In the genomic region with DNA sequence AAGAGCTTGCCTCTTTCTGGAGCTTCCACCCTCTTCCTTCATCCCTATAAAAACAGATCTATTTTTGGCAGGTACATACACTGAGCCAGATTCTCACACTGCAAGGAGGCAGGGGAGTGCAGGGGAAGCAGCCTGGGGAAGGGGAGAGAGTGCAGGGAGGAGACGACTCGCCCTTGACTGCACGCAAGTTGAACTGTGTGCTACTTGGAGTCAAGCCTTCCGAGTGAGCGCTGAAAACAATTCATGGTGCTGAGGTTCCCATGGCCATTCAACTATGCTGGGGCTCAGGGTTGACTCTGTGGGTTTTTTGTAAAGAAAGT, we compare ENCODE assay signal across 19 cellular contexts. TPM values are rescaled to one million over a fixed set of nuclear protein-coding genes. Genes with fewer than 3 reads are reported as not detected.
DNase-seq lines count a peak whose midpoint lies in the region; ATAC-seq and TF ChIP-seq lines count a peak whose summit lies in the region.
"Had no signal": no experiment of that assay in that cellular context is flagged by ENCODE, and none has a peak within 500 bp of the region (broad histone marks: within the 10 kb centered on the region; RNA-seq: fewer than 3 reads in every experiment).

No MANE protein-coding gene starts in this region.

- no peak overlapping the region for H3K4me2 ChIP-seq in neural cell (ENCODE audit: low read length)

- TF ChIP-seq POLR2A in esophagus squamous epithelium (IDR thresholded peaks at IDR 0.05) = no peak

- H2AFZ ChIP-seq in neural cell (ENCODE audit: low read depth, low read length) = no peak overlapping the region

- H3K27me3 ChIP-seq in ascending aorta = no peaks in the 10 kb centered on the region
- H3K27me3 ChIP-seq in neural cell (ENCODE audit: insufficient read depth, low read depth, low read length) = no peaks in the 10 kb centered on the region
- H3K27me3 ChIP-seq in esophagus squamous epithelium = peaks cover 0 to 3% (median 0%) of the 10 kb centered on the region in 4 donors

- H3K9me3 ChIP-seq in ascending aorta = no peaks in the 10 kb centered on the region
- no peaks in the 10 kb centered on the region for H3K9me3 ChIP-seq in neural cell (ENCODE audit: low read length)
- no peaks in the 10 kb centered on the region for H3K9me3 ChIP-seq in esophagus squamous epithelium
- H3K9me3 ChIP-seq: Caco-2, left lung had no signal

- intact Hi-C loops in ascending aorta (cut with DNase I) = no loop called here
- intact Hi-C loops in left cardiac atrium (cut with DNase I) = no loop called here
- intact Hi-C loops in esophagus squamous epithelium (cut with DNase I) = no loop called here

- H3K4me3 ChIP-seq in ascending aorta = peak overlapping the region in 1 of 2 donors; percentile 20
- no peak overlapping the region for H3K4me3 ChIP-seq in neural cell (ENCODE audit: low read length)
- no peak overlapping the region for H3K4me3 ChIP-seq in esophagus squamous epithelium
- H3K4me3 ChIP-seq: GM12878, left lung had no signal

- ATAC-seq in left cardiac atrium (peak; percentile 5 to 27), HG02852 (IDR thresholded peaks at IDR 0.05; ENCODE audit: unreplicated experiment) (no peak), HG03135 (IDR thresholded peaks at IDR 0.05; ENCODE audit: unreplicated experiment) (no peak)
- ATAC-seq: activated T-cell treated with anti-CD3 and anti-CD28 coated beads, Interleukin-2, amount 50 U/mL, for 72 hours; GM12878; left lung had no signal

- H3K4me1 ChIP-seq in ascending aorta (peaks cover 13 to 35% of the 10 kb centered on the region in 2 donors), esophagus squamous epithelium (peaks cover 0 to 42% (median 0%) of the 10 kb centered on the region in 3 donors)

- no peaks in the 10 kb centered on the region for H3K79me2 ChIP-seq in neural cell (replicated peaks; ENCODE audit: insufficient read depth, low read length)

- no peak for TF ChIP-seq CTCF in ascending aorta (IDR thresholded peaks at IDR 0.05)
- TF ChIP-seq CTCF in neural cell (IDR thresholded peaks at IDR 0.05; ENCODE audit: poor library complexity, severe bottlenecking) = no peak
- no peak for TF ChIP-seq CTCF in esophagus squamous epithelium (IDR thresholded peaks at IDR 0.05)

- H3K36me3 ChIP-seq in ascending aorta (no peaks in the 10 kb centered on the region), neural cell (ENCODE audit: insufficient read depth, low read length) (no peaks in the 10 kb centered on the region), esophagus squamous epithelium (no peaks in the 10 kb centered on the region)
- H3K36me3 ChIP-seq: left lung had no signal

- 20 to 75% methylated on average over 1 to 5 of the region's 5 CpGs for WGBS in esophagus squamous epithelium, 2 donors

- peak overlapping the region; percentile 68 to 79 for H3K27ac ChIP-seq in ascending aorta
- no peak overlapping the region for H3K27ac ChIP-seq in neural cell (ENCODE audit: low read length)
- no peak overlapping the region for H3K27ac ChIP-seq in esophagus squamous epithelium
- H3K27ac ChIP-seq: HL-60, left lung had no signal

- TF ChIP-seq EP300 in neural cell (conservative IDR thresholded peaks at IDR 0.05; ENCODE audit: poor library complexity, severe bottlenecking) = no peak

- no peak overlapping the region for H3K9ac ChIP-seq in neural cell (ENCODE audit: low read length)

- H3F3A ChIP-seq in neural cell (ENCODE audit: insufficient read depth, low read length, poor library complexity, severe bottlenecking) = no peaks in the 10 kb centered on the region

- TF ChIP-seq RAD21 in neural cell (conservative IDR thresholded peaks at IDR 0.05) = no peak

- no peaks in the 10 kb centered on the region for H3K9me2 ChIP-seq in neural cell (ENCODE audit: insufficient read depth, low read length)

- no peaks in the 10 kb centered on the region for H4K20me1 ChIP-seq in neural cell (ENCODE audit: insufficient read depth)

- DNase-seq in Ammon's horn (ENCODE audit: low spot score) (peak; percentile 28), ascending aorta (ENCODE audit: low spot score in 2 of 2) (no peak), left cardiac atrium (no peak), AML-193 (lab: John Stamatoyannopoulos, UW) (no peak), esophagus squamous epithelium (lab: John Stamatoyannopoulos, UW) (no peak)
- DNase-seq: activated CD4-positive, alpha-beta T cell treated with anti-CD3 and anti-CD28 coated beads, Interleukin-2, amount 10 ng/mL, durations not matched to agents 24 days and 14 days; activated naive CD4-positive, alpha-beta T cell treated with anti-CD3 and anti-CD28 coated beads, Interleukin-2, amount 50 U/mL, for 16 hours; activated T-cell treated with anti-CD3 and anti-CD28 coated beads, Interleukin-2, amount 50 U/mL, for 72 hours; Caco-2; DND-41; immature natural killer cell; left lung; NCI-H1694; NCI-H774 had no signal

TF ChIP-seq in neural cell, 6 proteins besides CTCF, POLR2A, EP300 and RAD21:
- TF ChIP-seq SMC3 (conservative IDR thresholded peaks at IDR 0.05; ENCODE audit: poor library complexity) = peak; percentile 20
- TF ChIP-seq MXI1 (conservative IDR thresholded peaks at IDR 0.05; ENCODE audit: poor library complexity, severe bottlenecking) = no peak

RNA-seq across cellular contexts. Expression of a gene that starts 51.3 kb away (rescaled TPM):
- total RNA-seq in ascending aorta (5.5 TPM), left cardiac atrium (10 to 100 TPM; 16.6 to 23.4 TPM), esophagus squamous epithelium (1 to 10 TPM; 1.9 to 5.9 (median 2.3) TPM)
- polyA plus RNA-seq in neural cell = 5.9 and 8.4 TPM in 2 replicates
- polyA minus RNA-seq in neural cell = 16.3 TPM in 2 replicates
- total RNA-seq: activated CD4-positive, alpha-beta T cell treated with anti-CD3 and anti-CD28 coated beads, Interleukin-2, amount 10 ng/mL, durations not matched to agents 24 days and 14 days had no signal

Comparison
In these comparisons a context has a peak if more than half of its experiments do, and no peak if none do; other contexts are left out.
1. H3K27ac ChIP-seq: peak in ascending aorta (2 of 2); none in neural cell (single experiment) and esophagus squamous epithelium (0 of 4).
2. ATAC-seq: peak in left cardiac atrium (2 of 2); none in HG02852 (single experiment) and HG03135 (single experiment).